30 cellular contexts compared by ENCODE assay signal in the genomic region with DNA sequence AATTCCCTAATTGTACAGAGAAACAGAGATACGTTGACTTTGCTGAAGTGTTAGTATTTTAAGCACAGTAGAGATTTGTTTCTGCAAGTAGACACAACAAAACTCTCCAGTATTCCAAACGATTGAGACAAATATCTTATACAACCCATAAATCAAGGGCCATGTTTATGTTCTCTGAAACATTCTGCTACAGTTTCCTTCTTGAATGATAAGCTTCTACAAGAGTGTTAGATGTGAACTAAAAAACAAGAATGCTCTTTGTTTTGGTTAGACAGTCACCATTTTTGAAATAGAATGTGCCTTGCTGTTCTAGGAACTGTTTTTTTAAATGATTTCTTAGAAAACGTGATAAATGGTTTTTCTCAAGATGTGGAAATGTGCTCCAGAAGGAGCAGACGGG.
"Had no signal": no experiment of that assay in that cellular context is flagged by ENCODE, and none has a peak within 500 bp of the region (broad histone marks: within the 10 kb centered on the region; RNA-seq: fewer than 3 reads in every experiment).

No MANE protein-coding gene starts in this region.

- DNase-seq: activated CD4-positive, alpha-beta T cell treated with anti-CD3 and anti-CD28 coated beads for 1 hour; activated CD4-positive, alpha-beta T cell treated with anti-CD3 and anti-CD28 coated beads, Interleukin-2, amount 10 ng/mL, durations not matched to agents 24 days and 14 days; activated CD4-positive, alpha-beta T cell treated with anti-CD3 and anti-CD28 coated beads, Interleukin-2, amount 50 U/mL, for 4 hours; activated CD4-positive, CD25-positive, alpha-beta regulatory T cell; activated CD8-positive, alpha-beta T cell treated with anti-CD3 and anti-CD28 coated beads for 36 hours; activated effector memory CD4-positive, alpha-beta T cell treated with anti-CD3 and anti-CD28 coated beads, Interleukin-2, amount 50 U/mL, for 16 hours; activated naive CD4-positive, alpha-beta T cell; activated naive CD8-positive, alpha-beta T cell treated with anti-CD3 and anti-CD28 coated beads, Interleukin-2, amount 10 ng/mL, durations not matched to agents 7 days and 5 days; activated T-cell treated with anti-CD3 and anti-CD28 coated beads, Interleukin-2, amount 50 U/mL, for 1 hour; activated T-cell treated with anti-CD3 and anti-CD28 coated beads, Interleukin-2, amount 50 U/mL, for 72 hours; caudate nucleus; Kasumi-1; KG1; MG63; NCI-H1048; NCI-H1105 treated with DMSO at 0.1 percent for 48 hours; NCI-H1436; NCI-H1694; NCI-H1930; NCI-H2081 treated with DMSO at 0.1 percent for 48 hours; NCI-H226; NCI-H446 treated with DMSO at 0.1 percent for 48 hours; NCI-H524 treated with DMSO at 0.1 percent for 48 hours; Right ventricle myocardium superior; SJCRH30; T1000; WERI-Rb-1 had no signal

- ATAC-seq: activated CD8-positive, alpha-beta T cell treated with anti-CD3 and anti-CD28 coated beads for 36 hours; activated T-cell treated with anti-CD3 and anti-CD28 coated beads, Interleukin-2, amount 50 U/mL, for 72 hours; activated T-helper 17 cell treated with anti-CD3 and anti-CD28 coated beads, Interleukin-2, amount 50 U/mL, for 72 hours had no signal

- H3K36me3 Mint-ChIP-seq: activated naive CD4-positive, alpha-beta T cell treated with anti-CD3 and anti-CD28 coated beads, Interleukin-2, amount 50 U/mL, for 24 hours; activated naive CD8-positive, alpha-beta T cell treated with anti-CD3 and anti-CD28 coated beads, Interleukin-2, amount 10 ng/mL, durations not matched to agents 7 days and 5 days; brain had no signal

- H3K4me3 Mint-ChIP-seq: activated CD4-positive, alpha-beta T cell treated with anti-CD3 and anti-CD28 coated beads, Interleukin-2, amount 10 ng/mL, durations not matched to agents 24 days and 14 days; activated CD8-positive, alpha-beta T cell treated with anti-CD3 and anti-CD28 coated beads for 36 hours; activated naive CD4-positive, alpha-beta T cell treated with anti-CD3 and anti-CD28 coated beads, Interleukin-2, amount 50 U/mL, for 24 hours; activated naive CD8-positive, alpha-beta T cell treated with anti-CD3 and anti-CD28 coated beads, Interleukin-2, amount 10 ng/mL, durations not matched to agents 7 days and 5 days; activated T-cell treated with anti-CD3 and anti-CD28 coated beads, Interleukin-2, amount 50 U/mL, for 72 hours; activated T-helper 17 cell treated with anti-CD3 and anti-CD28 coated beads, Interleukin-2, amount 50 U/mL, for 72 hours; brain had no signal

- H3K4me1 Mint-ChIP-seq: activated CD4-positive, alpha-beta T cell treated with anti-CD3 and anti-CD28 coated beads, Interleukin-2, amount 10 ng/mL, durations not matched to agents 24 days and 14 days; activated naive CD4-positive, alpha-beta T cell treated with anti-CD3 and anti-CD28 coated beads, Interleukin-2, amount 50 U/mL, for 24 hours; activated naive CD8-positive, alpha-beta T cell treated with anti-CD3 and anti-CD28 coated beads, Interleukin-2, amount 10 ng/mL, durations not matched to agents 7 days and 5 days; activated T-helper 17 cell treated with anti-CD3 and anti-CD28 coated beads, Interleukin-2, amount 50 U/mL, for 72 hours had no signal

- H3K9me3 Mint-ChIP-seq: activated CD4-positive, alpha-beta T cell treated with anti-CD3 and anti-CD28 coated beads, Interleukin-2, amount 10 ng/mL, durations not matched to agents 24 days and 14 days; brain had no signal

- H3K27me3 Mint-ChIP-seq: activated CD4-positive, alpha-beta T cell treated with anti-CD3 and anti-CD28 coated beads, Interleukin-2, amount 10 ng/mL, durations not matched to agents 24 days and 14 days; activated CD8-positive, alpha-beta T cell treated with anti-CD3 and anti-CD28 coated beads for 36 hours; activated naive CD4-positive, alpha-beta T cell treated with anti-CD3 and anti-CD28 coated beads, Interleukin-2, amount 50 U/mL, for 24 hours; activated naive CD8-positive, alpha-beta T cell treated with anti-CD3 and anti-CD28 coated beads, Interleukin-2, amount 10 ng/mL, durations not matched to agents 7 days and 5 days; activated T-helper 17 cell treated with anti-CD3 and anti-CD28 coated beads, Interleukin-2, amount 50 U/mL, for 72 hours; brain had no signal

- H3K27ac Mint-ChIP-seq: activated CD4-positive, alpha-beta T cell treated with anti-CD3 and anti-CD28 coated beads, Interleukin-2, amount 10 ng/mL, durations not matched to agents 24 days and 14 days; activated CD8-positive, alpha-beta T cell treated with anti-CD3 and anti-CD28 coated beads for 36 hours; activated naive CD4-positive, alpha-beta T cell treated with anti-CD3 and anti-CD28 coated beads, Interleukin-2, amount 50 U/mL, for 24 hours; activated naive CD8-positive, alpha-beta T cell treated with anti-CD3 and anti-CD28 coated beads, Interleukin-2, amount 10 ng/mL, durations not matched to agents 7 days and 5 days; activated T-cell treated with anti-CD3 and anti-CD28 coated beads, Interleukin-2, amount 50 U/mL, for 72 hours; activated T-helper 17 cell treated with anti-CD3 and anti-CD28 coated beads, Interleukin-2, amount 50 U/mL, for 72 hours had no signal
